8 cellular contexts compared by ENCODE assay signal in genomic region chr14:74611672-74612345, GRCh38. TPM values are rescaled to one million over a fixed set of nuclear protein-coding genes. Genes with fewer than 3 reads are reported as not detected.
DNase-seq lines count a peak whose midpoint lies in the region; ATAC-seq and TF ChIP-seq lines count a peak whose summit lies in the region.

Gene LTBP2 (minus strand): TSS chr14:74612237. CDS start chr14:74611944, 293 bp downstream.

- TF ChIP-seq POLR2A in prostate gland (IDR thresholded peaks at IDR 0.05) = no peak

- H3K27me3 Mint-ChIP-seq in activated naive CD4-positive, alpha-beta T cell treated with anti-CD3 and anti-CD28 coated beads for 36 hours (ENCODE audit: low read depth) = peaks cover 14% of the 10 kb centered on the region

- H3K4me1 ChIP-seq in prostate gland (replicated peaks) = no peaks in the 10 kb centered on the region

- H3K4me3 Mint-ChIP-seq in activated naive CD4-positive, alpha-beta T cell treated with anti-CD3 and anti-CD28 coated beads for 36 hours = peak within 1 kb of the TSS; percentile 62

- CTCF ChIA-PET in AG04450 (lab: Charles Lee) = interaction anchor here (0.6 to 6.4 kb wide), 24 partner anchors 14 to 1586 kb away, joined by 3 to 106 read pairs (median 3); no protein-coding TSS in a partner anchor
- CTCF ChIA-PET in activated naive CD4-positive, alpha-beta T cell treated with anti-CD3 and anti-CD28 coated beads for 36 hours (lab: Charles Lee) = interaction anchor here (0.6 to 2.7 kb wide), 21 partner anchors 10 to 248 kb away, joined by 3 to 11 read pairs (median 3); partner anchors contain the start of genes ISCA2 and YLPM1

- H3K27ac ChIP-seq in AG04450 (ENCODE audit: low read depth, low read length) (peak within 1 kb of the TSS; percentile 47), prostate gland (peak within 1 kb of the TSS; percentile 49 to 55)

- under 1% methylated on average over 49 of the region's 70 CpGs for WGBS in prostate gland

- H3K27me3 ChIP-seq in AG04450 (ENCODE audit: control insufficient read depth, insufficient read depth, low read length) = no peaks in the 10 kb centered on the region
- peaks cover 4% of the 10 kb centered on the region for H3K27me3 ChIP-seq in prostate gland (replicated peaks; ENCODE audit: insufficient read depth)

- ATAC-seq in HG02642 (IDR thresholded peaks at IDR 0.05; ENCODE audit: poor library complexity, unreplicated experiment) = peak; percentile 11
- no peak for ATAC-seq in GM18502 (IDR thresholded peaks at IDR 0.05; ENCODE audit: poor library complexity, unreplicated experiment)

- H3K36me3 ChIP-seq in prostate gland = no peaks in the 10 kb centered on the region

- no peaks in the 10 kb centered on the region for H3K9me3 Mint-ChIP-seq in activated naive CD4-positive, alpha-beta T cell treated with anti-CD3 and anti-CD28 coated beads for 36 hours

- DNase-seq in AG04450 (ENCODE audit: low read depth, low spot score) (no peak), cardiac septum (ENCODE audit: low spot score) (no peak), prostate gland (ENCODE audit: low spot score) (no peak), OCI-M2 (lab: John Stamatoyannopoulos, UW; ENCODE audit: unreplicated experiment) (no peak), RKO (ENCODE audit: low spot score) (no peak)
- peak; percentile 21 for DNase-seq in activated naive CD4-positive, alpha-beta T cell treated with anti-CD3 and anti-CD28 coated beads for 36 hours

- intact Hi-C loops in activated naive CD4-positive, alpha-beta T cell treated with anti-CD3 and anti-CD28 coated beads for 36 hours (cut with micrococcal nuclease) = loop anchor here (1.0 kb wide), 1 partner anchor 119 kb away; the partner anchor contains the start of genes ISCA2 and NPC2
- intact Hi-C loops in cardiac septum (cut with DNase I) (loop anchor here (5.0 to 10.0 kb wide), 4 partner anchors 100 to 247 kb away; partner anchors contain the start of genes AREL1 and FCF1), prostate gland (cut with DNase I) (loop anchor here (2.0 to 10.0 kb wide), 4 partner anchors 100 to 247 kb away; partner anchors contain the start of genes AREL1, FCF1 and YLPM1)

- no peak within 1 kb of the TSS for H3K27ac Mint-ChIP-seq in activated naive CD4-positive, alpha-beta T cell treated with anti-CD3 and anti-CD28 coated beads for 36 hours

- H3K4me3 ChIP-seq in AG04450 (ENCODE audit: low read depth, low read length) (peak within 1 kb of the TSS; percentile 75), prostate gland (peak within 1 kb of the TSS; percentile 46 to 59)

- H3K9me3 ChIP-seq in AG04450 (ENCODE audit: control insufficient read depth, insufficient read depth, low read length) (no peaks in the 10 kb centered on the region; the same call in 1 of the 2 replicates), prostate gland (no peaks in the 10 kb centered on the region)

- H3K36me3 Mint-ChIP-seq in activated naive CD4-positive, alpha-beta T cell treated with anti-CD3 and anti-CD28 coated beads for 36 hours (ENCODE audit: low read depth) = no peaks in the 10 kb centered on the region

- TF ChIP-seq CTCF in AG04450 (IDR thresholded peaks at IDR 0.05; ENCODE audit: low read depth, low read length) (no peak), prostate gland (IDR thresholded peaks at IDR 0.05) (no peak)

- POLR2A ChIA-PET in AG04450 (lab: Yijun Ruan, JAX) = interaction anchor here (0.8 to 0.9 kb wide), 2 partner anchors 40 to 152 kb away, joined by 4 to 8 read pairs; partner anchors contain the start of gene YLPM1

- H3K4me1 Mint-ChIP-seq in activated naive CD4-positive, alpha-beta T cell treated with anti-CD3 and anti-CD28 coated beads for 36 hours (ENCODE audit: low read depth) = peaks cover 41% of the 10 kb centered on the region

RNA-seq across cellular contexts. Expression of gene LTBP2, which starts in this region (rescaled TPM):
- polyA plus RNA-seq in AG04450 (2011; rRNA removed) = 44.3 and 61.8 TPM in 2 replicates
- 45.0 and 60.1 TPM in 2 replicates for polyA minus RNA-seq in AG04450 (2011; rRNA and poly(A)+ RNA removed)
- under 1 TPM; 0.32 to 0.55 TPM for total RNA-seq in activated naive CD4-positive, alpha-beta T cell treated with anti-CD3 and anti-CD28 coated beads for 36 hours
- 93.7 TPM for total RNA-seq in cardiac septum
- 10 to 100 TPM; 47.0 to 90.7 TPM for total RNA-seq in prostate gland

Comparison
In these comparisons a context has a peak if more than half of its experiments do, and no peak if none do; other contexts are left out.
1. RNA of gene LTBP2 (total RNA-seq): 93.7 TPM in cardiac septum (single experiment) and 47.0 to 90.7 TPM in prostate gland; 0.32 to 0.55 TPM in activated naive CD4-positive, alpha-beta T cell treated with anti-CD3 and anti-CD28 coated beads for 36 hours; every median in the first group is over 10 times any median in the second.
2. Peak in DNase-seq in activated naive CD4-positive, alpha-beta T cell treated with anti-CD3 and anti-CD28 coated beads for 36 hours; RNA of the gene not detected or under 1 TPM.